In the genomic region with DNA sequence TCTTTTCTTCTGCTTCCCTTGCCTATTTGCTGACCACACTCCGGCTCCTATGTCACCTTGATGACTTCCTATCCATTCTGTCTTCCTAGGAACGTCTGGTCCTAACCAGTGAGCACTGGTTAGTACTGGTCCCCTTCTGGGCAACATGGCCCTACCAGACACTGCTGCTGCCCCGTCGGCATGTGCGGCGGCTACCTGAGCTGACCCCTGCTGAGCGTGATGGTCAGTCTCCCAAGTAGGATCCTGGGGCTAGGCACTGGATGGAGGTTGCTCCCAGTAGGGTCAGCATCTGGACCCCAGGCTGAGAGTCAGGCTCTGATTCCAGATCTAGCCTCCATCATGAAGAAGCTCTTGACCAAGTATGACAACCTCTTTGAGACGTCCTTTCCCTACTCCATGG, we compare ENCODE assay signal across 26 cellular contexts. TPM values are rescaled to one million over a fixed set of nuclear protein-coding genes. Genes with fewer than 3 reads are reported as not detected.
DNase-seq lines count a peak whose midpoint lies in the region; ATAC-seq and TF ChIP-seq lines count a peak whose summit lies in the region.
"Had no signal": no experiment of that assay in that cellular context is flagged by ENCODE, and none has a peak within 500 bp of the region (broad histone marks: within the 10 kb centered on the region; RNA-seq: fewer than 3 reads in every experiment).

No MANE protein-coding gene starts in this region.

- no peaks in the 10 kb centered on the region for H3K9me3 Mint-ChIP-seq in activated T-cell treated with anti-CD3 and anti-CD28 coated beads, Interleukin-2, amount 50 U/mL, for 24 hours
- H3K9me3 Mint-ChIP-seq in GM23338 (no peaks in the 10 kb centered on the region; the same call in 2 of the 3 replicates), nephron progenitor cell (no peaks in the 10 kb centered on the region)
- no peaks in the 10 kb centered on the region for H3K9me3 Mint-ChIP-seq in activated naive CD8-positive, alpha-beta T cell treated with anti-CD3 and anti-CD28 coated beads, Interleukin-2, amount 50 U/mL, for 24 hours

- no peak overlapping the region for H2AFZ ChIP-seq in GM23338
- H2AFZ ChIP-seq: PC-9 had no signal

- peaks cover 54% of the 10 kb centered on the region for H3K36me3 Mint-ChIP-seq in activated T-cell treated with anti-CD3 and anti-CD28 coated beads, Interleukin-2, amount 50 U/mL, for 24 hours (ENCODE audit: low read depth)
- H3K36me3 Mint-ChIP-seq in GM23338 (ENCODE audit: low read depth) = peaks cover 26% of the 10 kb centered on the region
- peaks cover 17% of the 10 kb centered on the region for H3K36me3 Mint-ChIP-seq in activated naive CD8-positive, alpha-beta T cell treated with anti-CD3 and anti-CD28 coated beads, Interleukin-2, amount 50 U/mL, for 24 hours (ENCODE audit: low read depth)
- H3K36me3 Mint-ChIP-seq in nephron progenitor cell (ENCODE audit: low read depth) = peaks cover 24% of the 10 kb centered on the region

- H3F3A ChIP-seq in GM23338 (replicated peaks; ENCODE audit: low read depth) = peaks cover 12% of the 10 kb centered on the region; the same call in 1 of the 2 replicates

- TF ChIP-seq CTCF in GM23338 (conservative IDR thresholded peaks at IDR 0.05; ENCODE audit: low read depth in 2 of 2) (no peak), nephron progenitor cell (IDR thresholded peaks at IDR 0.05) (no peak)

- no peak for DNase-seq in activated T-cell treated with anti-CD3 and anti-CD28 coated beads, Interleukin-2, amount 50 U/mL, for 24 hours
- DNase-seq in activated T-cell treated with anti-CD3 and anti-CD28 coated beads, Interleukin-2, amount 50 U/mL, for 1 hour = no peak
- no peak for DNase-seq in GM23338 (ENCODE audit: low spot score)
- no peak for DNase-seq in activated naive CD8-positive, alpha-beta T cell treated with anti-CD3 and anti-CD28 coated beads, Interleukin-2, amount 50 U/mL, for 24 hours
- no peak for DNase-seq in nephron progenitor cell
- DNase-seq in substantia nigra (lab: John Stamatoyannopoulos, UW) = no peak
- no peak for DNase-seq in SIG-M5 (lab: John Stamatoyannopoulos, UW)
- DNase-seq in pons (ENCODE audit: low spot score) = no peak
- DNase-seq: ACHN; activated CD4-positive, alpha-beta T cell treated with anti-CD3 and anti-CD28 coated beads, Interleukin-2, amount 50 U/mL, for 1 hour; activated effector memory CD4-positive, alpha-beta T cell treated with anti-CD3 and anti-CD28 coated beads, Interleukin-2, amount 50 U/mL, for 16 hours; colonic mucosa; foreskin keratinocyte; GOT3; Kasumi-1; mucosa of descending colon; NCI-H1417; NCI-H2171 treated with DMSO at 0.1 percent for 48 hours; NCI-H748 treated with DMSO at 0.1 percent for 48 hours; PC-9; stimulated activated naive CD8-positive, alpha-beta T cell treated with anti-CD3 and anti-CD28 coated beads, Interleukin-15, Interleukin-2, amounts not matched to agents 100 U/mL and 50 U/mL, for 24 hours had no signal

- H3K79me2 ChIP-seq in GM23338 (replicated peaks; ENCODE audit: insufficient read depth) = peaks cover 6% of the 10 kb centered on the region

- H3K4me1 ChIP-seq in GM23338 (ENCODE audit: insufficient read depth) = peaks cover 40% of the 10 kb centered on the region

- no peak overlapping the region for H3K4me2 ChIP-seq in GM23338

- ATAC-seq in GM23338 = no peak
- no peak for ATAC-seq in activated naive CD8-positive, alpha-beta T cell treated with anti-CD3 and anti-CD28 coated beads, Interleukin-2, amount 50 U/mL, for 24 hours
- ATAC-seq: foreskin keratinocyte; left lobe of liver; mucosa of descending colon; stimulated activated naive CD8-positive, alpha-beta T cell treated with anti-CD3 and anti-CD28 coated beads, Interleukin-15, Interleukin-2, amounts not matched to agents 100 U/mL and 50 U/mL, for 24 hours had no signal

- H3K27ac ChIP-seq in GM23338 (ENCODE audit: low read depth) = no peak overlapping the region
- H3K27ac ChIP-seq in substantia nigra (ENCODE audit: low read depth, low read length, poor library complexity, severe bottlenecking) = no peak overlapping the region
- H3K27ac ChIP-seq: colonic mucosa, foreskin keratinocyte, PC-9 had no signal

- peak overlapping the region; percentile 28 for H3K27ac Mint-ChIP-seq in activated T-cell treated with anti-CD3 and anti-CD28 coated beads, Interleukin-2, amount 50 U/mL, for 24 hours
- no peak overlapping the region for H3K27ac Mint-ChIP-seq in GM23338
- no peak overlapping the region for H3K27ac Mint-ChIP-seq in activated naive CD8-positive, alpha-beta T cell treated with anti-CD3 and anti-CD28 coated beads, Interleukin-2, amount 50 U/mL, for 24 hours
- H3K27ac Mint-ChIP-seq in nephron progenitor cell = peak overlapping the region; percentile 24

- peak overlapping the region; percentile 92 for H3K4me3 Mint-ChIP-seq in activated T-cell treated with anti-CD3 and anti-CD28 coated beads, Interleukin-2, amount 50 U/mL, for 24 hours
- peak overlapping the region; percentile 19; the same call in 1 of the 3 replicates for H3K4me3 Mint-ChIP-seq in GM23338
- peak overlapping the region; percentile 48 for H3K4me3 Mint-ChIP-seq in activated naive CD8-positive, alpha-beta T cell treated with anti-CD3 and anti-CD28 coated beads, Interleukin-2, amount 50 U/mL, for 24 hours
- peak overlapping the region; percentile 94 for H3K4me3 Mint-ChIP-seq in nephron progenitor cell

- H3K9me2 ChIP-seq in GM23338 (ENCODE audit: insufficient read depth) = no peaks in the 10 kb centered on the region

- peaks cover 44% of the 10 kb centered on the region for H3K4me1 Mint-ChIP-seq in activated T-cell treated with anti-CD3 and anti-CD28 coated beads, Interleukin-2, amount 50 U/mL, for 24 hours (ENCODE audit: low read depth)
- H3K4me1 Mint-ChIP-seq in GM23338 (peaks cover 55% of the 10 kb centered on the region), nephron progenitor cell (peaks cover 82% of the 10 kb centered on the region)
- peaks cover 37% of the 10 kb centered on the region for H3K4me1 Mint-ChIP-seq in activated naive CD8-positive, alpha-beta T cell treated with anti-CD3 and anti-CD28 coated beads, Interleukin-2, amount 50 U/mL, for 24 hours

- no peaks in the 10 kb centered on the region; the same call in none of the 2 replicates for H4K20me1 ChIP-seq in GM23338 (replicated peaks; ENCODE audit: insufficient read depth)

- no peaks in the 10 kb centered on the region for H3K27me3 Mint-ChIP-seq in activated T-cell treated with anti-CD3 and anti-CD28 coated beads, Interleukin-2, amount 50 U/mL, for 24 hours
- H3K27me3 Mint-ChIP-seq in GM23338 (ENCODE audit: insufficient read depth, low read depth, poor library complexity) (peaks cover 9% of the 10 kb centered on the region), nephron progenitor cell (ENCODE audit: low read depth, poor library complexity) (peaks cover 6% of the 10 kb centered on the region)
- H3K27me3 Mint-ChIP-seq in activated naive CD8-positive, alpha-beta T cell treated with anti-CD3 and anti-CD28 coated beads, Interleukin-2, amount 50 U/mL, for 24 hours = no peaks in the 10 kb centered on the region

- H3K36me3 ChIP-seq in GM23338 (ENCODE audit: insufficient read depth) = peaks cover 3% of the 10 kb centered on the region; the same call in 1 of the 2 replicates
- H3K36me3 ChIP-seq: colonic mucosa had no signal

- no peak overlapping the region for H3K4me3 ChIP-seq in GM23338
- H3K4me3 ChIP-seq: colonic mucosa, mucosa of descending colon, PC-9 had no signal

- H3K27me3 ChIP-seq in GM23338 (ENCODE audit: insufficient read depth) = no peaks in the 10 kb centered on the region
- H3K27me3 ChIP-seq: colonic mucosa, foreskin keratinocyte had no signal

TF ChIP-seq in GM23338, 12 proteins besides CTCF, POLR2A, EP300 and RAD21 (continues in another document):
- no peak for TF ChIP-seq CREB1 (CRISPR knock-in tag; IDR thresholded peaks at IDR 0.05; ENCODE audit: low read depth)
- TF ChIP-seq JUNB (IDR thresholded peaks at IDR 0.05; ENCODE audit: unreplicated experiment) = no peak

RNA-seq across cellular contexts. Expression of a gene that starts 2.2 kb away (rescaled TPM):
- total RNA-seq in GM23338 (2014; rRNA removed; shearing (Covaris generic)) = 14.5 and 31.5 TPM in 2 replicates
- 31.6 and 35.1 TPM in 2 replicates for polyA plus RNA-seq in GM23338 (2016; fragmentation: Nextera tagmentation; extraction: Ambion mirVana)

RNA-seq across cellular contexts. Expression of a gene that starts 3.3 kb away (rescaled TPM):
- total RNA-seq in GM23338 (2014; rRNA removed; shearing (Covaris generic)) = 4.9 and 5.8 TPM in 2 replicates
- 3.1 and 4.0 TPM in 2 replicates for polyA plus RNA-seq in GM23338 (2016; fragmentation: Nextera tagmentation; extraction: Ambion mirVana)

RNA-seq across cellular contexts. Expression of a gene that starts 11.1 kb away (rescaled TPM):
- 104 and 167 TPM in 2 replicates for total RNA-seq in GM23338 (2014; rRNA removed; shearing (Covaris generic))
- polyA plus RNA-seq in GM23338 (2016; fragmentation: Nextera tagmentation; extraction: Ambion mirVana) = 76.4 and 82.3 TPM in 2 replicates

RNA-seq across cellular contexts. Expression of a gene that starts 13.8 kb away (rescaled TPM):
- total RNA-seq in GM23338 (2014; rRNA removed; shearing (Covaris generic)) = not detected in 2 replicates
- not detected in 2 replicates for polyA plus RNA-seq in GM23338 (2016; fragmentation: Nextera tagmentation; extraction: Ambion mirVana)
- total RNA-seq: colonic mucosa, endothelial cell of umbilical vein, left lobe of liver, mucosa of descending colon, SK-MEL-5, urinary bladder had no signal
- polyA plus RNA-seq: endothelial cell of umbilical vein had no signal

RNA-seq across cellular contexts. Expression of a gene that starts 19.8 kb away (rescaled TPM):
- 0.49 TPM in 1 of 2 replicates, not detected in the other for total RNA-seq in GM23338 (2014; rRNA removed; shearing (Covaris generic))
- not detected in 2 replicates for polyA plus RNA-seq in GM23338 (2016; fragmentation: Nextera tagmentation; extraction: Ambion mirVana)
- total RNA-seq: colonic mucosa, endothelial cell of umbilical vein, HT1080, mucosa of descending colon, PC-9, urinary bladder had no signal
- polyA plus RNA-seq: endothelial cell of umbilical vein, urinary bladder had no signal

Comparison
In these comparisons a context has a peak if more than half of its experiments do, and no peak if none do; other contexts are left out.
1. H3K27ac Mint-ChIP-seq: peak in activated T-cell treated with anti-CD3 and anti-CD28 coated beads, Interleukin-2, amount 50 U/mL, for 24 hours (single experiment) and nephron progenitor cell (single experiment); none in GM23338 (single experiment) and activated naive CD8-positive, alpha-beta T cell treated with anti-CD3 and anti-CD28 coated beads, Interleukin-2, amount 50 U/mL, for 24 hours (single experiment).
2. H3K4me3 Mint-ChIP-seq: peak in every context shown above with its lines; median percentile 94 in nephron progenitor cell; 92 in activated T-cell treated with anti-CD3 and anti-CD28 coated beads, Interleukin-2, amount 50 U/mL, for 24 hours; 48 in activated naive CD8-positive, alpha-beta T cell treated with anti-CD3 and anti-CD28 coated beads, Interleukin-2, amount 50 U/mL, for 24 hours; 19 in GM23338.